Comparison of ENCODE assay signal across 8 cellular contexts in the genomic region with DNA sequence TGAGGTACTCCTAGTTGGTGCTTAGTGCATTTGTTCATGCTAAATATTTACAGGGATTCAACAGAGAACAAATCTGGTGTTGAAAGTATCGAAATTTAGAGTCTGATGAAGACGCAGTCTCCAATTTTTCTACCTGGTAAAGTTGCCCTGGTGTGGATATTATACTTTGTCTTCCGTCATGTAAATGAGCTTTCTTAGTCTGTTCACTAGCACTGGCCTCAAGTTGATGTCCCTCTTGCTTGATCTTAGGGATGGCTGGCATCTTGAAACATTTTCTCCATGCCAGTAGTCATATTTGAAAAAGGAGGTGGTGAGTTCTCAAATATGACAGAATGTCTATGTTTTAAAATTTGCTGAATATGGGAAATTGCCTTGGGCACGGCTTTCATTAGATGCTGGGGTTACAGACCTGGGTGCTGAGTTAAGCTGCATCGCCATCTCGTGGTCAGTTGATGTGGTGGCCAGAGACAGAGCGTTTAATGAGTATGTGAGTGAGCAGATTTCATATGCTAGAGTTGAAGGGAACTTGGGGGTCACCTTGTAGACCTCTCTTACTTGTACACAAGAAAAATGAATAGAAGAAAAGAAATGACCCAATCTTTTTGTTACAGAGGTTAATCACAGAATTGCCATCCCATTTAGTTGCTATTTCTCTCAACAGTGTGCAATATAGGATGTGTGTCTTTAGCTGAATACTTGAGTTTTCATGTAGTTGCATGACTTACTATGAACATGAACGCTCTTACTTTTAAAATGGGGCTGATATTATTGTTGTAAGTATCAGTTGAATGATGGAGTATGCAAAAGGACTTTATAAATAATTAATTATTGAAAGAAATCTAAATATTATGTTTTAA.
DNase-seq lines count a peak whose midpoint lies in the region; ATAC-seq, FAIRE-seq and TF ChIP-seq lines count a peak whose summit lies in the region.

No MANE protein-coding gene starts in this region.

- H2BK5ac ChIP-seq in IMR-90 (ENCODE audit: low read depth, low read length, poor library complexity, severe bottlenecking), result no peak overlapping the region

- peak overlapping the region; percentile 59 for H2BK120ac ChIP-seq in IMR-90 (ENCODE audit: low read depth, low read length)

- H3K4me1 Mint-ChIP-seq in progenitor cell of endocrine pancreas (ENCODE audit: low read depth), result peaks cover 10% of the 10 kb centered on the region

- no peak overlapping the region for H3K4me3 Mint-ChIP-seq in progenitor cell of endocrine pancreas (ENCODE audit: low read depth)

- 0 out of 3 replicates have a peak overlapping the region, but pooled peaks have one; percentile 41 for H2BK15ac ChIP-seq in IMR-90 (ENCODE audit: low read depth, low read length)

- H3K9me3 Mint-ChIP-seq in progenitor cell of endocrine pancreas (ENCODE audit: low read depth), result no peaks in the 10 kb centered on the region

- no peaks in the 10 kb centered on the region for H3K36me3 ChIP-seq in GM06990 (ENCODE audit: control insufficient read depth, insufficient read depth, low read length)
- H3K36me3 ChIP-seq in IMR-90 (ENCODE audit: control insufficient read depth, insufficient read depth, low read length), result no peaks in the 10 kb centered on the region
- H3K36me3 ChIP-seq in adipocyte (ENCODE audit: control insufficient read depth, insufficient read depth, low read length, severe bottlenecking), result no peaks in the 10 kb centered on the region

- H2AFZ ChIP-seq in IMR-90 (replicated peaks; ENCODE audit: low read length, poor library complexity), result peak overlapping the region; percentile 67

- H3K79me1 ChIP-seq in IMR-90 (ENCODE audit: low read depth in 1 of 2, low read length in 2 of 2), result no peaks in the 10 kb centered on the region

- H3K27ac ChIP-seq in IMR-90 (ENCODE audit: insufficient read depth, low read length), result no peak overlapping the region

- H3K9ac ChIP-seq in IMR-90 (ENCODE audit: low read depth, low read length) (no peak overlapping the region), adipocyte (ENCODE audit: low read length) (no peak overlapping the region)

- H3K4ac ChIP-seq in IMR-90 (ENCODE audit: low read depth, low read length), result peak overlapping the region; percentile 47

- no peak for TF ChIP-seq POLR2A in IMR-90 (IDR thresholded peaks at IDR 0.05; ENCODE audit: low read depth, low read length)

- peak overlapping the region; percentile 69 for H2BK20ac ChIP-seq in IMR-90 (ENCODE audit: low read depth, low read length)

- DNase-seq in GM06990 (ENCODE audit: extremely low read depth, insufficient read length), result no peak
- peak; percentile 80 for DNase-seq in IMR-90
- DNase-seq in RCC 7860 (ENCODE audit: low spot score), result peak; percentile 26
- DNase-seq in adipocyte (ENCODE audit: low read depth), result peak; percentile 90
- peak; percentile 77 for DNase-seq in cardiac septum (ENCODE audit: low spot score)
- DNase-seq in progenitor cell of endocrine pancreas (ENCODE audit: low spot score, unreplicated experiment), result peak; percentile 26
- no peak for DNase-seq in OCI-M2 (lab: John Stamatoyannopoulos, UW; ENCODE audit: unreplicated experiment)

- 26% methylated on average over 3 of the region's 8 CpGs; no CpG with 5 or more reads in 1 of the 2 experiments for WGBS in IMR-90 (ENCODE audit: extremely low coverage in 2 of 2, insufficient read length in 1 of 2), 2 experiments

- FAIRE-seq in RCC 7860 (lab: Jason Lieb, UNC), result no peak

- no TSS peak for BruUV-seq in IMR-90 (replicated peaks; lab: Mats Ljungman, UMichigan)

- H2AK9ac ChIP-seq in IMR-90 (replicated peaks; ENCODE audit: low read depth, low read length, poor library complexity), result no peak overlapping the region

- no peak overlapping the region for H3K27ac Mint-ChIP-seq in progenitor cell of endocrine pancreas

- H4K91ac ChIP-seq in IMR-90 (ENCODE audit: insufficient read depth, low read depth, low read length), result peak overlapping the region; percentile 69

- no peak overlapping the region for H3K23ac ChIP-seq in IMR-90 (ENCODE audit: low read depth, low read length)

- H3K9me1 ChIP-seq in IMR-90 (ENCODE audit: insufficient read depth, low read length), result no peaks in the 10 kb centered on the region

- TF ChIP-seq RAD21 in IMR-90 (IDR thresholded peaks at IDR 0.05; ENCODE audit: low read length), result peak; percentile 98

- peak overlapping the region in 1 of 2 experiments; percentile 27; a peak in 1 of 4 replicates for H4K8ac ChIP-seq in IMR-90 (ENCODE audit: low read depth in 2 of 2, low read length in 2 of 2)

- POLR2A ChIA-PET in IMR-90 (lab: Charles Lee; ENCODE audit: unreplicated experiment), result interaction anchor here (0.6 kb wide), 1 partner anchor 791 kb away, joined by 3 read pairs; no protein-coding TSS in a partner anchor

- peak; percentile 94 for ATAC-seq in GM21723 (IDR thresholded peaks at IDR 0.05; ENCODE audit: unreplicated experiment)
- ATAC-seq in IMR-90 (ENCODE audit: low read depth), result peak; percentile 99

- H2AK5ac ChIP-seq in IMR-90 (ENCODE audit: low read depth, low read length), result no peak overlapping the region

- no peak overlapping the region for H3K14ac ChIP-seq in IMR-90 (replicated peaks; ENCODE audit: low read depth, low read length)

- H3K27me3 Mint-ChIP-seq in progenitor cell of endocrine pancreas, result no peaks in the 10 kb centered on the region

- H3K9me3 ChIP-seq in IMR-90 (ENCODE audit: control insufficient read depth, insufficient read depth, low read length) (no peaks in the 10 kb centered on the region), adipocyte (ENCODE audit: control insufficient read depth, low read length) (peaks cover 5% of the 10 kb centered on the region)

- H3K18ac ChIP-seq in IMR-90 (ENCODE audit: low read depth, low read length), result no peak overlapping the region

- intact Hi-C loops in IMR-90 (cut with micrococcal nuclease), result loop anchor here (1.0 kb wide), 3 partner anchors 177 to 396 kb away; no protein-coding TSS in a partner anchor
- intact Hi-C loops in cardiac septum (cut with DNase I), result loop anchor here (5.0 kb wide), 1 partner anchor 378 kb away; no protein-coding TSS in a partner anchor

- dilution Hi-C loops in IMR-90 (cut with HindIII; ENCODE audit: low sequenced_read_pairs, unreplicated experiment), result no loop called here

- H3K27me3 ChIP-seq in GM06990 (replicated peaks; ENCODE audit: control insufficient read depth, insufficient read depth, low read length) (no peaks in the 10 kb centered on the region), IMR-90 (ENCODE audit: control insufficient read depth, insufficient read depth, low read length) (no peaks in the 10 kb centered on the region), adipocyte (replicated peaks; ENCODE audit: control insufficient read depth, insufficient read depth, low read length) (no peaks in the 10 kb centered on the region)

- no peak overlapping the region for H3K4me2 ChIP-seq in IMR-90 (ENCODE audit: low read depth, low read length)

- H3K4me3 ChIP-seq in GM06990 (replicated peaks; ENCODE audit: low read depth, low read length) (no peak overlapping the region), IMR-90 (ENCODE audit: insufficient read depth, low read depth, low read length) (no peak overlapping the region), adipocyte (ENCODE audit: low read length) (no peak overlapping the region)

- H4K20me1 ChIP-seq in IMR-90 (ENCODE audit: insufficient read depth, low read length), result no peaks in the 10 kb centered on the region

- H3K36me3 Mint-ChIP-seq in progenitor cell of endocrine pancreas (ENCODE audit: insufficient read depth), result no peaks in the 10 kb centered on the region

- CTCF ChIA-PET in IMR-90 (lab: Yijun Ruan, JAX), result interaction anchor here (0.5 to 1.7 kb wide), 18 partner anchors 9 to 412 kb away, joined by 3 to 5 read pairs (median 3); no protein-coding TSS in a partner anchor

- H3K56ac ChIP-seq in IMR-90 (ENCODE audit: extremely low read depth, insufficient read depth, low read length), result no peak overlapping the region

- H3K4me1 ChIP-seq in IMR-90 (ENCODE audit: control insufficient read depth, insufficient read depth, low read length) (no peaks in the 10 kb centered on the region), adipocyte (ENCODE audit: control insufficient read depth, insufficient read depth, low read length) (peaks cover 3% of the 10 kb centered on the region)

- TF ChIP-seq CTCF in GM06990 (IDR thresholded peaks at IDR 0.05; ENCODE audit: insufficient read depth, low read length, poor library complexity, severe bottlenecking) (peak; percentile 82), IMR-90 (conservative IDR thresholded peaks at IDR 0.05; ENCODE audit: low read depth, low read length) (peak; percentile 96), progenitor cell of endocrine pancreas (IDR thresholded peaks at IDR 0.05; ENCODE audit: unreplicated experiment) (peak; percentile 84)

- H4K5ac ChIP-seq in IMR-90 (ENCODE audit: low read depth, low read length), result no peak overlapping the region

- in situ Hi-C loops in IMR-90 (cut with MboI; ENCODE audit: low sequenced_read_pairs), result no loop called here

TF ChIP-seq in IMR-90, 13 proteins besides CTCF, POLR2A, EP300 and RAD21:
- TF ChIP-seq, protein P1, sequence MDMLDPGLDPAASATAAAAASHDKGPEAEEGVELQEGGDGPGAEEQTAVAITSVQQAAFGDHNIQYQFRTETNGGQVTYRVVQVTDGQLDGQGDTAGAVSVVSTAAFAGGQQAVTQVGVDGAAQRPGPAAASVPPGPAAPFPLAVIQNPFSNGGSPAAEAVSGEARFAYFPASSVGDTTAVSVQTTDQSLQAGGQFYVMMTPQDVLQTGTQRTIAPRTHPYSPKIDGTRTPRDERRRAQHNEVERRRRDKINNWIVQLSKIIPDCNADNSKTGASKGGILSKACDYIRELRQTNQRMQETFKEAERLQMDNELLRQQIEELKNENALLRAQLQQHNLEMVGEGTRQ (IDR thresholded peaks at IDR 0.05; ENCODE audit: low read depth, low read length), result no peak
- no peak for TF ChIP-seq CEBPB (IDR thresholded peaks at IDR 0.05; ENCODE audit: low read depth, low read length)
- peak; percentile 97 for TF ChIP-seq SMC3 (IDR thresholded peaks at IDR 0.05; ENCODE audit: low read depth, low read length)
- TF ChIP-seq MAFK (IDR thresholded peaks at IDR 0.05; ENCODE audit: low read depth, low read length), result peak; percentile 97

Comparison
In these comparisons a context has a peak if more than half of its experiments do, and no peak if none do; other contexts are left out.
1. DNase-seq: peak in IMR-90 (single experiment), RCC 7860 (single experiment), adipocyte (single experiment), cardiac septum (single experiment) and progenitor cell of endocrine pancreas (single experiment); none in GM06990 (single experiment) and OCI-M2 (single experiment).
2. Peak in every context shown above with its lines, with median percentiles within 50 percentile points of each other: CTCF ChIP-seq.